1 cellular context compared by ENCODE assay signal in the genomic region with DNA sequence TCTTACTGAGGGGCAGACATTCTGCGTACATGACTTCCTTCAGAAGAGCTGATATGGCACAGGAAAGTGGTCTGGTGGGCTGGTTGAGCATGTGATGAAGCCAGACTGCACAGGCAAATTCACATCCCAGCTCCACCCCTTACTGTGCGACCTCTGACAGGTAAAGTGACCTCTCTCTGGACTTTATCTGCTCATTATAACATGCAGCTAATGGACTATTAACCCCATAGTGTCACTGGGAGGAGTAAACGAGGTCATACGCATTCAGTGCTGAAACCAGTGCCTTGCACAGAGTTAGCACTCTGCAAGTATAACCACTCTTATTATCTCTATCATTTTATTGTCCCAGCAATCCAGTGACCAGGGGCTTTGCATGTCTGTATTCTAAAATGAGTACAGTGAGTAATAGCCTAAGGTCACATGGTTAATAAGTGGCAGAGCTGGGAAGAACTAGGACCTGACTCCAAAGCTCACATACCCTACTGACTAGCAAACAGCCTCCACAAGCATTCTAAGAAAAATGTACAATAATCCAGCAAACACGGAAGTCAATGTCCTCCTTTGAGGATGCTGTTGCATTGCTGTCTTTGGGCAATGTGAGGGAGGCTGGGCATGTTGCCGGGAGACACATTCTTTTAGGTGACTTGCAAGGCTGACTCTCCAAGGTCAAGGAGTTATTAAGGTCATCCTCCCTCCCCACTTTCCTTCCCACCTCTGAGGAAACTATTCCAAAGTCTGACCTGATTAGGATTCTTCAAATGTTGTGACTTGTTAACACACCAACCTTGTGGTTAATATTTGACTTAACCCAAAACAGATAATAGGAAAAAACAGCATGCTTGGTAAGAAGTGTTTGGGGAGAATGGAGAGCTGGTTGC.
TF ChIP-seq lines count a peak whose summit lies in the region.

No MANE protein-coding gene starts in this region.

TF ChIP-seq in A549, 52 proteins besides CTCF, POLR2A, EP300 and RAD21 (continued from another document):
- TF ChIP-seq, protein P1, sequence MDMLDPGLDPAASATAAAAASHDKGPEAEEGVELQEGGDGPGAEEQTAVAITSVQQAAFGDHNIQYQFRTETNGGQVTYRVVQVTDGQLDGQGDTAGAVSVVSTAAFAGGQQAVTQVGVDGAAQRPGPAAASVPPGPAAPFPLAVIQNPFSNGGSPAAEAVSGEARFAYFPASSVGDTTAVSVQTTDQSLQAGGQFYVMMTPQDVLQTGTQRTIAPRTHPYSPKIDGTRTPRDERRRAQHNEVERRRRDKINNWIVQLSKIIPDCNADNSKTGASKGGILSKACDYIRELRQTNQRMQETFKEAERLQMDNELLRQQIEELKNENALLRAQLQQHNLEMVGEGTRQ (IDR thresholded peaks at IDR 0.05): peak; percentile 19; the same call in 1 of the 2 replicates
- no peak for TF ChIP-seq EHF (CRISPR knock-in tag; IDR thresholded peaks at IDR 0.05)
